Comparison of ENCODE assay signal across 1 cellular context in genomic region chr2:22055784-22056620, GRCh38.
A peak's percentile ranks its signal among the peaks of the same experiment; 100 is the strongest.
TF ChIP-seq lines count a peak whose summit lies in the region.

No MANE protein-coding gene starts in this region.

TF ChIP-seq in HepG2, 621 proteins besides CTCF, POLR2A, EP300 and RAD21 (continued from another document and continues in another):
- 0 out of 2 replicates have a peak, but pooled peaks have one; percentile 52 for TF ChIP-seq PRDM10 (CRISPR knock-in tag; IDR thresholded peaks at IDR 0.05; ENCODE audit: low read depth)
- no peak for TF ChIP-seq ZBTB42 (CRISPR knock-in tag; IDR thresholded peaks at IDR 0.05)
- TF ChIP-seq LCORL (IDR thresholded peaks at IDR 0.05) = peak; percentile 30; the same call in 1 of the 2 replicates
- TF ChIP-seq LCORL (CRISPR knock-in tag; IDR thresholded peaks at IDR 0.05) = no peak
- TF ChIP-seq ZNF660 (CRISPR knock-in tag; IDR thresholded peaks at IDR 0.05; ENCODE audit: borderline replicate concordance, low read depth) = no peak
- 0 out of 2 replicates have a peak, but pooled peaks have one; percentile 53 for TF ChIP-seq ZBTB10 (CRISPR knock-in tag; IDR thresholded peaks at IDR 0.05; ENCODE audit: borderline replicate concordance)
- peak; percentile 73; the same call in 1 of the 2 replicates for TF ChIP-seq ZNF580 (CRISPR knock-in tag; IDR thresholded peaks at IDR 0.05; ENCODE audit: borderline replicate concordance, low read depth)
- no peak for TF ChIP-seq BCL3 (CRISPR knock-in tag; IDR thresholded peaks at IDR 0.05)
- TF ChIP-seq KAT2B (IDR thresholded peaks at IDR 0.05; ENCODE audit: borderline replicate concordance, low read depth, low read length) = no peak
- TF ChIP-seq ZFX (CRISPR knock-in tag; IDR thresholded peaks at IDR 0.05; ENCODE audit: low read depth) = peak; percentile 27; the same call in 1 of the 2 replicates
- no peak for TF ChIP-seq EEA1 (CRISPR knock-in tag; IDR thresholded peaks at IDR 0.05; ENCODE audit: borderline replicate concordance)
- peak; percentile 72 for TF ChIP-seq TCF7 (IDR thresholded peaks at IDR 0.05; ENCODE audit: low read depth)
- TF ChIP-seq ATF7 (IDR thresholded peaks at IDR 0.05) = peak; percentile 49; the same call in 1 of the 2 replicates
- no peak for TF ChIP-seq ATF7 (CRISPR knock-in tag; IDR thresholded peaks at IDR 0.05)
- TF ChIP-seq KDM5B (CRISPR knock-in tag; IDR thresholded peaks at IDR 0.05; ENCODE audit: borderline replicate concordance) = no peak
- no peak for TF ChIP-seq ZBTB38 (CRISPR knock-in tag; IDR thresholded peaks at IDR 0.05)
- TF ChIP-seq ZNF513 (CRISPR knock-in tag; conservative IDR thresholded peaks at IDR 0.05) = no peak
- no peak for TF ChIP-seq ZNF17 (CRISPR knock-in tag; IDR thresholded peaks at IDR 0.05)
- TF ChIP-seq MLX (CRISPR knock-in tag; IDR thresholded peaks at IDR 0.05) = 0 out of 2 replicates have a peak, but pooled peaks have one; percentile 30
- no peak for TF ChIP-seq AGO2 (optimal IDR thresholded peaks at IDR 0.05; ENCODE audit: low read depth, low read length)
- TF ChIP-seq ZNF670 (CRISPR knock-in tag; IDR thresholded peaks at IDR 0.05; ENCODE audit: borderline replicate concordance) = peak; percentile 76; the same call in 1 of the 2 replicates
- no peak for TF ChIP-seq NBN (conservative IDR thresholded peaks at IDR 0.05)
- TF ChIP-seq SALL2 (CRISPR knock-in tag; IDR thresholded peaks at IDR 0.05) = no peak
- TF ChIP-seq SAP130 (CRISPR knock-in tag; IDR thresholded peaks at IDR 0.05; ENCODE audit: low read depth) = peak; percentile 72
- TF ChIP-seq ZBTB49 (CRISPR knock-in tag; IDR thresholded peaks at IDR 0.05; ENCODE audit: borderline replicate concordance) = no peak
- peak; percentile 96 for TF ChIP-seq ZNF331 (CRISPR knock-in tag; IDR thresholded peaks at IDR 0.05)
- no peak for TF ChIP-seq SATB2 (CRISPR knock-in tag; IDR thresholded peaks at IDR 0.05)
- TF ChIP-seq NFKBIZ (CRISPR knock-in tag; IDR thresholded peaks at IDR 0.05) = peak; percentile 69; the same call in 1 of the 2 replicates
- TF ChIP-seq ZKSCAN5 (CRISPR knock-in tag; IDR thresholded peaks at IDR 0.05) = no peak
- TF ChIP-seq NRL (CRISPR knock-in tag; IDR thresholded peaks at IDR 0.05; ENCODE audit: borderline replicate concordance) = no peak
- no peak for TF ChIP-seq ZNF180 (CRISPR knock-in tag; IDR thresholded peaks at IDR 0.05; ENCODE audit: borderline replicate concordance, low read depth)
- peak; percentile 78; the same call in 1 of the 2 replicates for TF ChIP-seq SMARCC2 (IDR thresholded peaks at IDR 0.05)
- TF ChIP-seq GATAD1 (CRISPR knock-in tag; IDR thresholded peaks at IDR 0.05) = 0 out of 2 replicates have a peak, but pooled peaks have one; percentile 48
- TF ChIP-seq ZBTB43 (CRISPR knock-in tag; conservative IDR thresholded peaks at IDR 0.05) = peak; percentile 69; the same call in 1 of the 2 replicates
- peak; percentile 80 for TF ChIP-seq MED1 (CRISPR knock-in tag; IDR thresholded peaks at IDR 0.05)
- peak in 1 of 2 experiments; percentile 74; a peak in 1 of 4 replicates for TF ChIP-seq REST (IDR thresholded peaks at IDR 0.05; ENCODE audit: borderline replicate concordance in 1 of 2, low read depth in 1 of 2, low read length in 2 of 2)
- no peak for TF ChIP-seq PTBP1 (IDR thresholded peaks at IDR 0.05; ENCODE audit: low read depth, low read length, poor library complexity, severe bottlenecking)
- TF ChIP-seq REXO4 (CRISPR knock-in tag; IDR thresholded peaks at IDR 0.05; ENCODE audit: borderline replicate concordance) = no peak
- peak; percentile 81 for TF ChIP-seq ZNF12 (CRISPR knock-in tag; IDR thresholded peaks at IDR 0.05)
- no peak for TF ChIP-seq ZNF274 (CRISPR knock-in tag; IDR thresholded peaks at IDR 0.05)
- TF ChIP-seq ZNF317 (CRISPR knock-in tag; IDR thresholded peaks at IDR 0.05) = 0 out of 2 replicates have a peak, but pooled peaks have one; percentile 43
- TF ChIP-seq ZFY (CRISPR knock-in tag; IDR thresholded peaks at IDR 0.05) = peak; percentile 46; the same call in 1 of the 2 replicates
- no peak for TF ChIP-seq HES4 (CRISPR knock-in tag; IDR thresholded peaks at IDR 0.05; ENCODE audit: borderline replicate concordance)
- TF ChIP-seq GABPA (IDR thresholded peaks at IDR 0.05; ENCODE audit: low read depth, low read length) = no peak
- no peak for TF ChIP-seq GABPA (CRISPR knock-in tag; IDR thresholded peaks at IDR 0.05; ENCODE audit: low read depth)
- TF ChIP-seq CBX5 (CRISPR knock-in tag; IDR thresholded peaks at IDR 0.05; ENCODE audit: borderline replicate concordance) = no peak
- TF ChIP-seq MXD1 (CRISPR knock-in tag; IDR thresholded peaks at IDR 0.05) = no peak
